11 cellular contexts compared by ENCODE assay signal in the genomic region with DNA sequence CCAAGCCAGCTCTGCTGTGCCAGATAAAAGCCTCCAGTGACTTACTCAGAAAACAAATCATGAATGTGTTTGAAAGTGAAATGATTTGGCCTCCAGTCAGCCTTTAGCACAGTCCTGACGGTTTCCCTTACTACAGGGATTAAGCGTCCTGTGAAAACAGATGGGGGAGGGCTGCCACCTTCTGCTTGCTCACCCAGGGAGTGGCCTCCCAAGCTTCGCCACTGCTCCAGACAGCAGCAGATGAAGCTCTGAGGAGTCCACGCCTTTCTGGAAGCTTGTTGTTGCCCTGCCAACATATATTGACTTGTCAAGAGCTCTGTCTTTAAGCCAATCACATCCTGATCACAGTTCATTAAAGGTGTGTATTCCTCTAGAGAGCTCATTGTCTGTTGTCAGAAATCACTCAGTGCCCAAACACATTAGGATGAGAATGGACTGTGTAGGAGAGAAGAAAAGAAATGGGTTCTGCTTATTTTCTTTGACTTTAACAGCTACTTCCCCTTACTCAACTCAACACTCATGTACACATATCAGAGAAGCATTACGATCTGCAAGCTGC. TPM values are rescaled to one million over a fixed set of nuclear protein-coding genes. Genes with fewer than 3 reads are reported as not detected.
DNase-seq lines count a peak whose midpoint lies in the region; ATAC-seq and TF ChIP-seq lines count a peak whose summit lies in the region.
"Had no signal": no experiment of that assay in that cellular context is flagged by ENCODE, and none has a peak within 500 bp of the region (broad histone marks: within the 10 kb centered on the region; RNA-seq: fewer than 3 reads in every experiment).

No MANE protein-coding gene starts in this region.

- CTCF ChIA-PET in Calu3 (lab: Charles Lee) = interaction anchor here (0.6 to 1.3 kb wide), 3 partner anchors 59 to 1432 kb away, joined by 3 to 9 read pairs (median 3); no protein-coding TSS in a partner anchor

- peaks cover 36% of the 10 kb centered on the region for H3K4me1 Mint-ChIP-seq in Calu3 (ENCODE audit: low read depth, unreplicated experiment)
- H3K4me1 Mint-ChIP-seq in neural progenitor cell = no peaks in the 10 kb centered on the region

- DNase-seq in Calu3 (peak; percentile 69), NCI-H526 treated with DMSO at 0.1 percent for 48 hours (lab: John Stamatoyannopoulos, UW) (peak; percentile 32), epithelial cell of prostate (ENCODE audit: low read depth, low spot score) (peak; percentile 97), neural progenitor cell (ENCODE audit: low spot score) (peak; percentile 33), NCI-H2029 (lab: John Stamatoyannopoulos, UW) (no peak), NAMALWA (ENCODE audit: low spot score) (no peak)
- DNase-seq: DMS153, kidney had no signal

- H3K27me3 Mint-ChIP-seq in Calu3 (ENCODE audit: unreplicated experiment) (no peaks in the 10 kb centered on the region), neural progenitor cell (ENCODE audit: insufficient read depth, low read depth) (no peaks in the 10 kb centered on the region)
- H3K27me3 Mint-ChIP-seq: central memory CD8-positive, alpha-beta T cell had no signal

- H3K27ac Mint-ChIP-seq in Calu3 (ENCODE audit: unreplicated experiment) (peak overlapping the region; percentile 19), neural progenitor cell (no peak overlapping the region)

- intact Hi-C loops in Calu3 (cut with micrococcal nuclease; ENCODE audit: unreplicated experiment) = no loop called here

- no peak overlapping the region for H3K27ac ChIP-seq in epithelial cell of prostate
- no peak overlapping the region for H3K27ac ChIP-seq in neural progenitor cell

- H3K9ac ChIP-seq in neural progenitor cell = no peak overlapping the region

- no peak overlapping the region for H3K4me3 ChIP-seq in neural progenitor cell

- H3K27me3 ChIP-seq in neural progenitor cell = no peaks in the 10 kb centered on the region

- H3K79me2 ChIP-seq in neural progenitor cell (ENCODE audit: low read depth) = no peaks in the 10 kb centered on the region

- H3K36me3 ChIP-seq in neural progenitor cell = no peaks in the 10 kb centered on the region

- H4K20me1 ChIP-seq in neural progenitor cell (ENCODE audit: low read depth) = no peaks in the 10 kb centered on the region

- peaks cover 10% of the 10 kb centered on the region for H3K36me3 Mint-ChIP-seq in Calu3 (ENCODE audit: insufficient read depth, unreplicated experiment)
- H3K36me3 Mint-ChIP-seq in neural progenitor cell = no peaks in the 10 kb centered on the region

- no TSS peak for BruUV-seq in Calu3 (replicated peaks; lab: Mats Ljungman, UMichigan)

- ATAC-seq in HG03280 (IDR thresholded peaks at IDR 0.05; ENCODE audit: unreplicated experiment) (no peak), GM19397 (IDR thresholded peaks at IDR 0.05; ENCODE audit: unreplicated experiment) (no peak)

- H3K4me3 Mint-ChIP-seq in Calu3 (ENCODE audit: low read depth, unreplicated experiment) (peak overlapping the region; percentile 12), neural progenitor cell (no peak overlapping the region)
- H3K4me3 Mint-ChIP-seq: central memory CD8-positive, alpha-beta T cell had no signal

- peaks cover 8% of the 10 kb centered on the region for H3K4me1 ChIP-seq in neural progenitor cell

- no peaks in the 10 kb centered on the region for H3K9me3 ChIP-seq in neural progenitor cell (ENCODE audit: low read depth)

- TF ChIP-seq CTCF in Calu3 (IDR thresholded peaks at IDR 0.05; ENCODE audit: unreplicated experiment) = no peak
- no peak for TF ChIP-seq CTCF in neural progenitor cell (IDR thresholded peaks at IDR 0.05)

- H3K9me3 Mint-ChIP-seq in Calu3 (ENCODE audit: low read depth, unreplicated experiment) (no peaks in the 10 kb centered on the region), neural progenitor cell (no peaks in the 10 kb centered on the region)
- H3K9me3 Mint-ChIP-seq: central memory CD8-positive, alpha-beta T cell had no signal

- peak overlapping the region; percentile 63 for H2AFZ ChIP-seq in neural progenitor cell (replicated peaks)

- no peaks in the 10 kb centered on the region for H3F3A ChIP-seq in neural progenitor cell (ENCODE audit: low read depth)

- H3K4me2 ChIP-seq in neural progenitor cell = peak overlapping the region; percentile 0

RNA-seq across cellular contexts. Expression of a gene that starts 4.9 kb away (rescaled TPM):
- 30.8 and 42.8 TPM in 2 replicates for total RNA-seq in Calu3 (2022)
- not detected in 2 replicates for total RNA-seq in neural progenitor cell (ENCODE audit: low replicate concordance)

Comparison
In these comparisons a context has a peak if more than half of its experiments do, and no peak if none do; other contexts are left out.
1. DNase-seq: peak in Calu3 (single experiment), NCI-H526 treated with DMSO at 0.1 percent for 48 hours (single experiment), epithelial cell of prostate (single experiment) and neural progenitor cell (single experiment); none in NCI-H2029 (single experiment) and NAMALWA (single experiment).
2. RNA of a gene that starts 4.9 kb away (total RNA-seq): 30.8 to 42.8 TPM in Calu3; not detected in neural progenitor cell; every median in the first group is over 10 times any median in the second.